1 cellular context compared by ENCODE assay signal in the genomic region with DNA sequence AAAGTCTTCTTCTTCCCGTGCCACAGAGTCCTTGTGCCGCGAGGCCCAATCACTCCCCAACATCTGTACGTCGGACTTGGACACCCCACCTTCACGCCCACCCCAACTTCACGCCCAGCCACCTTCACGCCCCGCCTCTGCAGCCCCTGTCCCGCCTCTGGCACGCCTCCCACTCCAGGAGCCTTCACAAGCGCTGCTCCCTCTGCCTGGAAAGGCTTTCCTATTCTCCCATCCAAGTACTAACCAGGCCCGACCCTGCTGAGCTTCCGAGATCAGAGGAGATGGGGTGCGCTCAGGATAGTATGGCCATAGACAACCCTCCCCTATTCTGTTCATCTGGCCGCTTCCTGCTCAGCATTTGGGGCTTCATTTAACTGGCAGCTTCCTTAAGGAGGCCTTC.
TF ChIP-seq lines count a peak whose summit lies in the region.

No MANE protein-coding gene starts in this region.

TF ChIP-seq in K562, 482 proteins besides CTCF, POLR2A, EP300 and RAD21:
- TF ChIP-seq TBP (optimal IDR thresholded peaks at IDR 0.05; ENCODE audit: low read depth, low read length), result peak; percentile 45
- TF ChIP-seq, protein P1, sequence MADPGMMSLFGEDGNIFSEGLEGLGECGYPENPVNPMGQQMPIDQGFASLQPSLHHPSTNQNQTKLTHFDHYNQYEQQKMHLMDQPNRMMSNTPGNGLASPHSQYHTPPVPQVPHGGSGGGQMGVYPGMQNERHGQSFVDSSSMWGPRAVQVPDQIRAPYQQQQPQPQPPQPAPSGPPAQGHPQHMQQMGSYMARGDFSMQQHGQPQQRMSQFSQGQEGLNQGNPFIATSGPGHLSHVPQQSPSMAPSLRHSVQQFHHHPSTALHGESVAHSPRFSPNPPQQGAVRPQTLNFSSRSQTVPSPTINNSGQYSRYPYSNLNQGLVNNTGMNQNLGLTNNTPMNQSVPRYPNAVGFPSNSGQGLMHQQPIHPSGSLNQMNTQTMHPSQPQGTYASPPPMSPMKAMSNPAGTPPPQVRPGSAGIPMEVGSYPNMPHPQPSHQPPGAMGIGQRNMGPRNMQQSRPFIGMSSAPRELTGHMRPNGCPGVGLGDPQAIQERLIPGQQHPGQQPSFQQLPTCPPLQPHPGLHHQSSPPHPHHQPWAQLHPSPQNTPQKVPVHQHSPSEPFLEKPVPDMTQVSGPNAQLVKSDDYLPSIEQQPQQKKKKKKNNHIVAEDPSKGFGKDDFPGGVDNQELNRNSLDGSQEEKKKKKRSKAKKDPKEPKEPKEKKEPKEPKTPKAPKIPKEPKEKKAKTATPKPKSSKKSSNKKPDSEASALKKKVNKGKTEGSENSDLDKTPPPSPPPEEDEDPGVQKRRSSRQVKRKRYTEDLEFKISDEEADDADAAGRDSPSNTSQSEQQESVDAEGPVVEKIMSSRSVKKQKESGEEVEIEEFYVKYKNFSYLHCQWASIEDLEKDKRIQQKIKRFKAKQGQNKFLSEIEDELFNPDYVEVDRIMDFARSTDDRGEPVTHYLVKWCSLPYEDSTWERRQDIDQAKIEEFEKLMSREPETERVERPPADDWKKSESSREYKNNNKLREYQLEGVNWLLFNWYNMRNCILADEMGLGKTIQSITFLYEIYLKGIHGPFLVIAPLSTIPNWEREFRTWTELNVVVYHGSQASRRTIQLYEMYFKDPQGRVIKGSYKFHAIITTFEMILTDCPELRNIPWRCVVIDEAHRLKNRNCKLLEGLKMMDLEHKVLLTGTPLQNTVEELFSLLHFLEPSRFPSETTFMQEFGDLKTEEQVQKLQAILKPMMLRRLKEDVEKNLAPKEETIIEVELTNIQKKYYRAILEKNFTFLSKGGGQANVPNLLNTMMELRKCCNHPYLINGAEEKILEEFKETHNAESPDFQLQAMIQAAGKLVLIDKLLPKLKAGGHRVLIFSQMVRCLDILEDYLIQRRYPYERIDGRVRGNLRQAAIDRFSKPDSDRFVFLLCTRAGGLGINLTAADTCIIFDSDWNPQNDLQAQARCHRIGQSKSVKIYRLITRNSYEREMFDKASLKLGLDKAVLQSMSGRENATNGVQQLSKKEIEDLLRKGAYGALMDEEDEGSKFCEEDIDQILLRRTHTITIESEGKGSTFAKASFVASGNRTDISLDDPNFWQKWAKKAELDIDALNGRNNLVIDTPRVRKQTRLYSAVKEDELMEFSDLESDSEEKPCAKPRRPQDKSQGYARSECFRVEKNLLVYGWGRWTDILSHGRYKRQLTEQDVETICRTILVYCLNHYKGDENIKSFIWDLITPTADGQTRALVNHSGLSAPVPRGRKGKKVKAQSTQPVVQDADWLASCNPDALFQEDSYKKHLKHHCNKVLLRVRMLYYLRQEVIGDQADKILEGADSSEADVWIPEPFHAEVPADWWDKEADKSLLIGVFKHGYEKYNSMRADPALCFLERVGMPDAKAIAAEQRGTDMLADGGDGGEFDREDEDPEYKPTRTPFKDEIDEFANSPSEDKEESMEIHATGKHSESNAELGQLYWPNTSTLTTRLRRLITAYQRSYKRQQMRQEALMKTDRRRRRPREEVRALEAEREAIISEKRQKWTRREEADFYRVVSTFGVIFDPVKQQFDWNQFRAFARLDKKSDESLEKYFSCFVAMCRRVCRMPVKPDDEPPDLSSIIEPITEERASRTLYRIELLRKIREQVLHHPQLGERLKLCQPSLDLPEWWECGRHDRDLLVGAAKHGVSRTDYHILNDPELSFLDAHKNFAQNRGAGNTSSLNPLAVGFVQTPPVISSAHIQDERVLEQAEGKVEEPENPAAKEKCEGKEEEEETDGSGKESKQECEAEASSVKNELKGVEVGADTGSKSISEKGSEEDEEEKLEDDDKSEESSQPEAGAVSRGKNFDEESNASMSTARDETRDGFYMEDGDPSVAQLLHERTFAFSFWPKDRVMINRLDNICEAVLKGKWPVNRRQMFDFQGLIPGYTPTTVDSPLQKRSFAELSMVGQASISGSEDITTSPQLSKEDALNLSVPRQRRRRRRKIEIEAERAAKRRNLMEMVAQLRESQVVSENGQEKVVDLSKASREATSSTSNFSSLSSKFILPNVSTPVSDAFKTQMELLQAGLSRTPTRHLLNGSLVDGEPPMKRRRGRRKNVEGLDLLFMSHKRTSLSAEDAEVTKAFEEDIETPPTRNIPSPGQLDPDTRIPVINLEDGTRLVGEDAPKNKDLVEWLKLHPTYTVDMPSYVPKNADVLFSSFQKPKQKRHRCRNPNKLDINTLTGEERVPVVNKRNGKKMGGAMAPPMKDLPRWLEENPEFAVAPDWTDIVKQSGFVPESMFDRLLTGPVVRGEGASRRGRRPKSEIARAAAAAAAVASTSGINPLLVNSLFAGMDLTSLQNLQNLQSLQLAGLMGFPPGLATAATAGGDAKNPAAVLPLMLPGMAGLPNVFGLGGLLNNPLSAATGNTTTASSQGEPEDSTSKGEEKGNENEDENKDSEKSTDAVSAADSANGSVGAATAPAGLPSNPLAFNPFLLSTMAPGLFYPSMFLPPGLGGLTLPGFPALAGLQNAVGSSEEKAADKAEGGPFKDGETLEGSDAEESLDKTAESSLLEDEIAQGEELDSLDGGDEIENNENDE (IDR thresholded peaks at IDR 0.05; ENCODE audit: low read depth, low read length), result no peak
